Comparison of ENCODE assay signal across 1 cellular context in the genomic region with DNA sequence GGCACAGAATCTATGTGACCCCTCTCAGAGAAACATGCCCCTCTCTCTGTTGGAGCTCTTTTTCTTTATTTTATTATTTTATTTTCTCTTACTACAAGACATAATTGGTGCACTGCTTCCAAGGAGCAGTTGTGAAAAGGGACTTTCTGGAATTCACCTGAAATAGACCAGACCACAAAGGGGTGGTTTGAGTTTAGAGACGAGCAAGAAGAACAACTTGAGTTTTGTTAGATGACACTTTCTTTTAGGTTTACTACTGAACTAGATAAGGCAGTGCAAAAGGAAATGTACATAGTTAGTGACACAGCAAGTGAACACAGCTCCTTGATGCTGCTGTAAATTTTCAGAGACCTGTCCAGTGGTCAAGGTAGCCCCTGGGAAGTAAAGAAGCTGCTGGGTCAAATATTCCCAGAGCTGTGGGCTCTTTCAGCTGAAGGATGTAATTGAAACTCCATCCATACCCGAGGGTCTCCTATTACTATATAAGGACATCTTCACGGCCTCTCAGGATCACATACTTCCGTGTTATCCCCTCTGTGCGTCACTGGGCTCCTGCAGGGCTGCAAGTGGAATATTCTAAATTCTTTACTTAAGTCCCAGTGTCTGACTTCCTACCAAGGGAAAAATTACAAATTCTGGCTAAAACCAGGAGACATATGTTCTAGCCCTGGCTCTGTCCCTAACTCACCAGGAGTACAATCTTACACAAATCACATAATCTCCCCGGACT.
TF ChIP-seq lines count a peak whose summit lies in the region.

No MANE protein-coding gene starts in this region.

TF ChIP-seq in H1, 55 proteins besides CTCF, POLR2A, EP300 and RAD21:
- TF ChIP-seq SRF (IDR thresholded peaks at IDR 0.05; ENCODE audit: low read depth, low read length), result peak; percentile 79
- TF ChIP-seq SP2 (IDR thresholded peaks at IDR 0.05; ENCODE audit: low read length), result no peak
TF ChIP-seq in H1: peak in this region for 1.
